Comparison of ENCODE assay signal across 1 cellular context in genomic region chr17:81842725-81843504, GRCh38.
A peak's percentile ranks its signal among the peaks of the same experiment; 100 is the strongest.
TF ChIP-seq lines count a peak whose summit lies in the region.

No MANE protein-coding gene starts in this region.

TF ChIP-seq in HepG2, 621 proteins besides CTCF, POLR2A, EP300 and RAD21 (continued from another document and continues in another):
- no peak for TF ChIP-seq MNT (IDR thresholded peaks at IDR 0.05)
- no peak for TF ChIP-seq TERF1 (CRISPR knock-in tag; IDR thresholded peaks at IDR 0.05)
- TF ChIP-seq ZC3H13 (CRISPR knock-in tag; IDR thresholded peaks at IDR 0.05) = peak; percentile 94
- TF ChIP-seq IRX3 (CRISPR knock-in tag; IDR thresholded peaks at IDR 0.05; ENCODE audit: borderline replicate concordance, low read depth) = 0 out of 2 replicates have a peak, but pooled peaks have one; percentile 36
- TF ChIP-seq HDAC2 (CRISPR knock-in tag; IDR thresholded peaks at IDR 0.05) = no peak
- no peak for TF ChIP-seq IRF9 (CRISPR knock-in tag; IDR thresholded peaks at IDR 0.05; ENCODE audit: borderline replicate concordance)
- TF ChIP-seq DZIP1 (CRISPR knock-in tag; IDR thresholded peaks at IDR 0.05) = no peak
- TF ChIP-seq NFATC3 (CRISPR knock-in tag; IDR thresholded peaks at IDR 0.05) = no peak
- TF ChIP-seq ARID2 (CRISPR knock-in tag; IDR thresholded peaks at IDR 0.05; ENCODE audit: borderline replicate concordance) = no peak
- no peak for TF ChIP-seq THAP7 (CRISPR knock-in tag; IDR thresholded peaks at IDR 0.05)
- TF ChIP-seq ZXDC (CRISPR knock-in tag; IDR thresholded peaks at IDR 0.05) = 0 out of 2 replicates have a peak, but pooled peaks have one; percentile 46
- TF ChIP-seq PRPF4 (IDR thresholded peaks at IDR 0.05; ENCODE audit: low read depth, low read length, poor library complexity, severe bottlenecking) = no peak
- no peak for TF ChIP-seq ZNF775 (CRISPR knock-in tag; IDR thresholded peaks at IDR 0.05; ENCODE audit: borderline replicate concordance)
- no peak for TF ChIP-seq TGIF2 (CRISPR knock-in tag; IDR thresholded peaks at IDR 0.05)
- TF ChIP-seq PLRG1 (conservative IDR thresholded peaks at IDR 0.05) = no peak
- TF ChIP-seq ZNF503 (CRISPR knock-in tag; IDR thresholded peaks at IDR 0.05) = no peak
- TF ChIP-seq KLF9 (CRISPR knock-in tag; IDR thresholded peaks at IDR 0.05; ENCODE audit: low read depth) = no peak
- no peak for TF ChIP-seq ZNF484 (CRISPR knock-in tag; IDR thresholded peaks at IDR 0.05; ENCODE audit: borderline replicate concordance, low read depth)
- TF ChIP-seq ZNF788 (CRISPR knock-in tag; IDR thresholded peaks at IDR 0.05; ENCODE audit: borderline replicate concordance) = no peak
- TF ChIP-seq USF2 (IDR thresholded peaks at IDR 0.05; ENCODE audit: low read depth, low read length) = no peak
- no peak for TF ChIP-seq USF2 (CRISPR knock-in tag; IDR thresholded peaks at IDR 0.05; ENCODE audit: borderline replicate concordance)
- no peak for TF ChIP-seq YY1 (IDR thresholded peaks at IDR 0.05; ENCODE audit: insufficient read depth, insufficient replicate concordance, low read depth, low read length)
- no peak for TF ChIP-seq ETV5 (CRISPR knock-in tag; IDR thresholded peaks at IDR 0.05; ENCODE audit: borderline replicate concordance)
- no peak for TF ChIP-seq ZNF629 (CRISPR knock-in tag; conservative IDR thresholded peaks at IDR 0.05)
- no peak for TF ChIP-seq ZNF800 (CRISPR knock-in tag; IDR thresholded peaks at IDR 0.05)
- no peak for TF ChIP-seq CREM (IDR thresholded peaks at IDR 0.05)
- no peak for TF ChIP-seq CREM (CRISPR knock-in tag; IDR thresholded peaks at IDR 0.05)
- TF ChIP-seq CREBL2 (CRISPR knock-in tag; IDR thresholded peaks at IDR 0.05; ENCODE audit: borderline replicate concordance) = no peak
- TF ChIP-seq ZNF761 (CRISPR knock-in tag; conservative IDR thresholded peaks at IDR 0.05) = no peak
- no peak for TF ChIP-seq ZNF253 (CRISPR knock-in tag; IDR thresholded peaks at IDR 0.05; ENCODE audit: borderline replicate concordance)
- no peak for TF ChIP-seq ZNF12 (CRISPR knock-in tag; IDR thresholded peaks at IDR 0.05)
- no peak for TF ChIP-seq ZIK1 (CRISPR knock-in tag; IDR thresholded peaks at IDR 0.05; ENCODE audit: borderline replicate concordance, low read depth)
- TF ChIP-seq HHEX (CRISPR knock-in tag; IDR thresholded peaks at IDR 0.05) = no peak
- TF ChIP-seq ZNF549 (CRISPR knock-in tag; IDR thresholded peaks at IDR 0.05) = no peak
- no peak for TF ChIP-seq ZBTB49 (CRISPR knock-in tag; IDR thresholded peaks at IDR 0.05; ENCODE audit: borderline replicate concordance)
- TF ChIP-seq CHD4 (IDR thresholded peaks at IDR 0.05; ENCODE audit: borderline replicate concordance, low read length) = no peak
- no peak for TF ChIP-seq ZNF205 (CRISPR knock-in tag; IDR thresholded peaks at IDR 0.05)
- TF ChIP-seq THRA (CRISPR knock-in tag; IDR thresholded peaks at IDR 0.05; ENCODE audit: borderline replicate concordance) = no peak
- no peak for TF ChIP-seq HOXA7 (CRISPR knock-in tag; IDR thresholded peaks at IDR 0.05)
- TF ChIP-seq FOXK1 (CRISPR knock-in tag; IDR thresholded peaks at IDR 0.05; ENCODE audit: borderline replicate concordance, low read depth) = no peak
